13 cellular contexts compared by ENCODE assay signal in genomic region chr12:85423947-85424346, GRCh38.
DNase-seq lines count a peak whose midpoint lies in the region; ATAC-seq, FAIRE-seq and TF ChIP-seq lines count a peak whose summit lies in the region.
"Had no signal": no experiment of that assay in that cellular context is flagged by ENCODE, and none has a peak within 500 bp of the region (broad histone marks: within the 10 kb centered on the region; RNA-seq: fewer than 3 reads in every experiment).

No MANE protein-coding gene starts in this region.

- H3K9me3 Mint-ChIP-seq in nephron progenitor cell: no peaks in the 10 kb centered on the region
- H3K9me3 Mint-ChIP-seq in endothelial cell (ENCODE audit: unreplicated experiment): no peaks in the 10 kb centered on the region
- H3K9me3 Mint-ChIP-seq: T-helper 1 cell treated with Interleukin-12 subunit alpha and Interleukin-12 subunit beta and Interleukin-4 antibody, amounts not matched to agents 30 μg/mL and 1 μg/mL, for 36 hours had no signal

- H3K27ac Mint-ChIP-seq in nephron progenitor cell: peak overlapping the region; percentile 29
- no peak overlapping the region for H3K27ac Mint-ChIP-seq in endothelial cell (ENCODE audit: unreplicated experiment)
- H3K27ac Mint-ChIP-seq: T-helper 1 cell treated with Interleukin-12 subunit alpha and Interleukin-12 subunit beta and Interleukin-4 antibody, amounts not matched to agents 30 μg/mL and 1 μg/mL, for 36 hours had no signal

- peaks cover 4% of the 10 kb centered on the region for H3K27me3 Mint-ChIP-seq in nephron progenitor cell (ENCODE audit: low read depth, poor library complexity)
- no peaks in the 10 kb centered on the region for H3K27me3 Mint-ChIP-seq in endothelial cell (ENCODE audit: unreplicated experiment)

- DNase-seq in GM19239 (ENCODE audit: insufficient read length, low spot score) (no peak), nephron progenitor cell (no peak), endothelial cell (ENCODE audit: low spot score) (no peak), DMS 273 treated with DMSO at 0.1 percent for 48 hours (lab: John Stamatoyannopoulos, UW) (no peak), ACHN (no peak)
- DNase-seq: DMS153, foreskin melanocyte, kidney glomerular epithelial cell, spleen had no signal

- no peaks in the 10 kb centered on the region for H3K36me3 Mint-ChIP-seq in nephron progenitor cell (ENCODE audit: low read depth)
- no peaks in the 10 kb centered on the region for H3K36me3 Mint-ChIP-seq in endothelial cell (ENCODE audit: low read depth, unreplicated experiment)

- no peak overlapping the region for H3K4me3 Mint-ChIP-seq in nephron progenitor cell
- no peak overlapping the region for H3K4me3 Mint-ChIP-seq in endothelial cell (ENCODE audit: unreplicated experiment)
- H3K4me3 Mint-ChIP-seq: neural crest cell; T-helper 1 cell treated with Interleukin-12 subunit alpha and Interleukin-12 subunit beta and Interleukin-4 antibody, amounts not matched to agents 30 μg/mL and 1 μg/mL, for 36 hours had no signal

- no peak for TF ChIP-seq CTCF in nephron progenitor cell (IDR thresholded peaks at IDR 0.05)
- no peak for TF ChIP-seq CTCF in endothelial cell (IDR thresholded peaks at IDR 0.05; ENCODE audit: unreplicated experiment)

- in situ Hi-C loops in ACHN (cut with HindIII; ENCODE audit: low pct_ligation_motif_present, low pct_unique_long_range_greater_than_20kb, low sequenced_read_pairs): no loop called here

- H3K4me1 Mint-ChIP-seq in nephron progenitor cell (no peaks in the 10 kb centered on the region), endothelial cell (ENCODE audit: unreplicated experiment) (no peaks in the 10 kb centered on the region)
- H3K4me1 Mint-ChIP-seq: neural crest cell had no signal

- ATAC-seq in HG02588 (IDR thresholded peaks at IDR 0.05; ENCODE audit: unreplicated experiment) (peak; percentile 60), HG03196 (IDR thresholded peaks at IDR 0.05; ENCODE audit: unreplicated experiment) (peak; percentile 74)

- peak; percentile 47 for FAIRE-seq in GM19239 (lab: Jason Lieb, UNC)
